Comparison of ENCODE assay signal across 1 cellular context in the genomic region with DNA sequence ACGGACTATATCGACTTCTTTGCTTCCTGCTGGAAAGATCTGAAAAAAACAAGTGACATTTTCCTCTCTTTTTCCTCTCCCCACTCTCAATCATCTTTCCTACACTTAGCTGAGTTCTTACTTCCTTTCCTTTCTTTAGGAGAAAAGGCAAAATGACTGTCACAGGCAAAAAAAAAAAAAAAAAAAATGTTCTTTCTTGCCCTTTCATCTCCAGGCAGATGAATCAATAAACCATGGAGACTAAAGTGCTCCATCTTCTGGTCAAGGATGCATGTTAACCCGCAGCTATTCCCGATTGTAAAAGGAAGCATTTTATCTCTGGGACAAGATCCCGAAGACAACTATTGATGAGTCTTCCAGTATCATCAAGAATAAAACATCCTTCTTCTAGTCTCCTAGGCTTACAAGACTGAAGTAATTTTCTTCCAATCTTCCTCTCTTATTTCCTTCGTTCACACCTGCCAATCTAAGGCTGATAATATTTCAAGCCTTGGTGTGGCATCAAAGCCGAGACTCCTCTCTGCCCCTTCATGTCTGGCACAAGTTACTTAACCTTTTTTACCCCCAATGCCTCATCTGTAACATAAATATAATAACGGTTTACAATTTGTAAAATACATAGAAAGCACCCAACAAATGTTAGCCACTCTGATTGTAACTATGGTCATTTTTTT.
TF ChIP-seq lines count a peak whose summit lies in the region.

No MANE protein-coding gene starts in this region.

TF ChIP-seq in IMR-90, 13 proteins besides CTCF, POLR2A, EP300 and RAD21 (continued from another document):
- no peak for TF ChIP-seq MAZ (IDR thresholded peaks at IDR 0.05; ENCODE audit: borderline replicate concordance, low read depth, low read length)
- TF ChIP-seq RFX5 (IDR thresholded peaks at IDR 0.05; ENCODE audit: low read depth, low read length) = no peak
- peak; percentile 76 for TF ChIP-seq SMC3 (IDR thresholded peaks at IDR 0.05; ENCODE audit: low read depth, low read length)
- no peak for TF ChIP-seq CHD1 (IDR thresholded peaks at IDR 0.05; ENCODE audit: low read depth, low read length)
